Comparison of ENCODE assay signal across 2 cellular contexts in genomic region chr21:20998456-20998789, GRCh38.
TF ChIP-seq lines count a peak whose summit lies in the region.

No MANE protein-coding gene starts in this region.

TF ChIP-seq in A549, 52 proteins besides CTCF, POLR2A, EP300 and RAD21 (continued from another document):
- TF ChIP-seq MYC (IDR thresholded peaks at IDR 0.05; ENCODE audit: borderline replicate concordance, low read length) (no peak), PHF8 (IDR thresholded peaks at IDR 0.05; ENCODE audit: borderline replicate concordance, low read depth) (no peak)
TF ChIP-seq in A549: peak in this region for 0.

TF ChIP-seq in GM23338, 12 proteins besides CTCF, POLR2A, EP300 and RAD21:
- TF ChIP-seq, protein P1, sequence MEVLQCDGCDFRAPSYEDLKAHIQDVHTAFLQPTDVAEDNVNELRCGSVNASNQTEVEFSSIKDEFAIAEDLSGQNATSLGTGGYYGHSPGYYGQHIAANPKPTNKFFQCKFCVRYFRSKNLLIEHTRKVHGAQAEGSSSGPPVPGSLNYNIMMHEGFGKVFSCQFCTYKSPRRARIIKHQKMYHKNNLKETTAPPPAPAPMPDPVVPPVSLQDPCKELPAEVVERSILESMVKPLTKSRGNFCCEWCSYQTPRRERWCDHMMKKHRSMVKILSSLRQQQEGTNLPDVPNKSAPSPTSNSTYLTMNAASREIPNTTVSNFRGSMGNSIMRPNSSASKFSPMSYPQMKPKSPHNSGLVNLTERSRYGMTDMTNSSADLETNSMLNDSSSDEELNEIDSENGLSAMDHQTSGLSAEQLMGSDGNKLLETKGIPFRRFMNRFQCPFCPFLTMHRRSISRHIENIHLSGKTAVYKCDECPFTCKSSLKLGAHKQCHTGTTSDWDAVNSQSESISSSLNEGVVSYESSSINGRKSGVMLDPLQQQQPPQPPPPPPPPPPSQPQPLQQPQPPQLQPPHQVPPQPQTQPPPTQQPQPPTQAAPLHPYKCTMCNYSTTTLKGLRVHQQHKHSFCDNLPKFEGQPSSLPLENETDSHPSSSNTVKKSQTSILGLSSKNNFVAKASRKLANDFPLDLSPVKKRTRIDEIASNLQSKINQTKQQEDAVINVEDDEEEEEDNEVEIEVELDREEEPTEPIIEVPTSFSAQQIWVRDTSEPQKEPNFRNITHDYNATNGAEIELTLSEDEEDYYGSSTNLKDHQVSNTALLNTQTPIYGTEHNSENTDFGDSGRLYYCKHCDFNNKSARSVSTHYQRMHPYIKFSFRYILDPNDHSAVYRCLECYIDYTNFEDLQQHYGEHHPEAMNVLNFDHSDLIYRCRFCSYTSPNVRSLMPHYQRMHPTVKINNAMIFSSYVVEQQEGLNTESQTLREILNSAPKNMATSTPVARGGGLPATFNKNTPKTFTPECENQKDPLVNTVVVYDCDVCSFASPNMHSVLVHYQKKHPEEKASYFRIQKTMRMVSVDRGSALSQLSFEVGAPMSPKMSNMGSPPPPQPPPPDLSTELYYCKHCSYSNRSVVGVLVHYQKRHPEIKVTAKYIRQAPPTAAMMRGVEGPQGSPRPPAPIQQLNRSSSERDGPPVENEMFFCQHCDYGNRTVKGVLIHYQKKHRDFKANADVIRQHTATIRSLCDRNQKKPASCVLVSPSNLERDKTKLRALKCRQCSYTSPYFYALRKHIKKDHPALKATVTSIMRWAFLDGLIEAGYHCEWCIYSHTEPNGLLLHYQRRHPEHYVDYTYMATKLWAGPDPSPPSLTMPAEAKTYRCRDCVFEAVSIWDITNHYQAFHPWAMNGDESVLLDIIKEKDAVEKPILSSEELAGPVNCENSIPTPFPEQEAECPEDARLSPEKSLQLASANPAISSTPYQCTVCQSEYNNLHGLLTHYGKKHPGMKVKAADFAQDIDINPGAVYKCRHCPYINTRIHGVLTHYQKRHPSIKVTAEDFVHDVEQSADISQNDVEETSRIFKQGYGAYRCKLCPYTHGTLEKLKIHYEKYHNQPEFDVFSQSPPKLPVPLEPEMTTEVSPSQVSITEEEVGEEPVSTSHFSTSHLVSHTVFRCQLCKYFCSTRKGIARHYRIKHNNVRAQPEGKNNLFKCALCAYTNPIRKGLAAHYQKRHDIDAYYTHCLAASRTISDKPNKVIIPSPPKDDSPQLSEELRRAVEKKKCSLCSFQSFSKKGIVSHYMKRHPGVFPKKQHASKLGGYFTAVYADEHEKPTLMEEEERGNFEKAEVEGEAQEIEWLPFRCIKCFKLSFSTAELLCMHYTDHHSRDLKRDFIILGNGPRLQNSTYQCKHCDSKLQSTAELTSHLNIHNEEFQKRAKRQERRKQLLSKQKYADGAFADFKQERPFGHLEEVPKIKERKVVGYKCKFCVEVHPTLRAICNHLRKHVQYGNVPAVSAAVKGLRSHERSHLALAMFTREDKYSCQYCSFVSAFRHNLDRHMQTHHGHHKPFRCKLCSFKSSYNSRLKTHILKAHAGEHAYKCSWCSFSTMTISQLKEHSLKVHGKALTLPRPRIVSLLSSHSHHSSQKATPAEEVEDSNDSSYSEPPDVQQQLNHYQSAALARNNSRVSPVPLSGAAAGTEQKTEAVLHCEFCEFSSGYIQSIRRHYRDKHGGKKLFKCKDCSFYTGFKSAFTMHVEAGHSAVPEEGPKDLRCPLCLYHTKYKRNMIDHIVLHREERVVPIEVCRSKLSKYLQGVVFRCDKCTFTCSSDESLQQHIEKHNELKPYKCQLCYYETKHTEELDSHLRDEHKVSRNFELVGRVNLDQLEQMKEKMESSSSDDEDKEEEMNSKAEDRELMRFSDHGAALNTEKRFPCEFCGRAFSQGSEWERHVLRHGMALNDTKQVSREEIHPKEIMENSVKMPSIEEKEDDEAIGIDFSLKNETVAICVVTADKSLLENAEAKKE (CRISPR knock-in tag; IDR thresholded peaks at IDR 0.05) = no peak
- TF ChIP-seq CREB1 (CRISPR knock-in tag; IDR thresholded peaks at IDR 0.05; ENCODE audit: low read depth) = no peak
- TF ChIP-seq, protein P2, sequence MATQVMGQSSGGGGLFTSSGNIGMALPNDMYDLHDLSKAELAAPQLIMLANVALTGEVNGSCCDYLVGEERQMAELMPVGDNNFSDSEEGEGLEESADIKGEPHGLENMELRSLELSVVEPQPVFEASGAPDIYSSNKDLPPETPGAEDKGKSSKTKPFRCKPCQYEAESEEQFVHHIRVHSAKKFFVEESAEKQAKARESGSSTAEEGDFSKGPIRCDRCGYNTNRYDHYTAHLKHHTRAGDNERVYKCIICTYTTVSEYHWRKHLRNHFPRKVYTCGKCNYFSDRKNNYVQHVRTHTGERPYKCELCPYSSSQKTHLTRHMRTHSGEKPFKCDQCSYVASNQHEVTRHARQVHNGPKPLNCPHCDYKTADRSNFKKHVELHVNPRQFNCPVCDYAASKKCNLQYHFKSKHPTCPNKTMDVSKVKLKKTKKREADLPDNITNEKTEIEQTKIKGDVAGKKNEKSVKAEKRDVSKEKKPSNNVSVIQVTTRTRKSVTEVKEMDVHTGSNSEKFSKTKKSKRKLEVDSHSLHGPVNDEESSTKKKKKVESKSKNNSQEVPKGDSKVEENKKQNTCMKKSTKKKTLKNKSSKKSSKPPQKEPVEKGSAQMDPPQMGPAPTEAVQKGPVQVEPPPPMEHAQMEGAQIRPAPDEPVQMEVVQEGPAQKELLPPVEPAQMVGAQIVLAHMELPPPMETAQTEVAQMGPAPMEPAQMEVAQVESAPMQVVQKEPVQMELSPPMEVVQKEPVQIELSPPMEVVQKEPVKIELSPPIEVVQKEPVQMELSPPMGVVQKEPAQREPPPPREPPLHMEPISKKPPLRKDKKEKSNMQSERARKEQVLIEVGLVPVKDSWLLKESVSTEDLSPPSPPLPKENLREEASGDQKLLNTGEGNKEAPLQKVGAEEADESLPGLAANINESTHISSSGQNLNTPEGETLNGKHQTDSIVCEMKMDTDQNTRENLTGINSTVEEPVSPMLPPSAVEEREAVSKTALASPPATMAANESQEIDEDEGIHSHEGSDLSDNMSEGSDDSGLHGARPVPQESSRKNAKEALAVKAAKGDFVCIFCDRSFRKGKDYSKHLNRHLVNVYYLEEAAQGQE (IDR thresholded peaks at IDR 0.05; ENCODE audit: unreplicated experiment) = no peak
- no peak for TF ChIP-seq ZNF331 (CRISPR knock-in tag; IDR thresholded peaks at IDR 0.05; ENCODE audit: low read depth)
- TF ChIP-seq ZNF114 (CRISPR knock-in tag; IDR thresholded peaks at IDR 0.05) = no peak
- no peak for TF ChIP-seq EZH2phosphoT487 (IDR thresholded peaks at IDR 0.05; ENCODE audit: unreplicated experiment)
- TF ChIP-seq STAT1 (IDR thresholded peaks at IDR 0.05; ENCODE audit: unreplicated experiment) = no peak
- no peak for TF ChIP-seq JUNB (IDR thresholded peaks at IDR 0.05; ENCODE audit: unreplicated experiment)
- no peak for TF ChIP-seq EZH2 (IDR thresholded peaks at IDR 0.05; ENCODE audit: low read depth, unreplicated experiment)
TF ChIP-seq in GM23338: peak in this region for 0.
